ENCODE assay signal across 29 cellular contexts in genomic region chr2:145798419-145798818, GRCh38.
"Had no signal": no experiment of that assay in that cellular context is flagged by ENCODE, and none has a peak within 500 bp of the region (broad histone marks: within the 10 kb centered on the region; RNA-seq: fewer than 3 reads in every experiment).

No MANE protein-coding gene starts in this region.

- H3K36me3 Mint-ChIP-seq: activated naive CD8-positive, alpha-beta T cell had no signal

- H3K27me3 Mint-ChIP-seq: activated B cell treated with CpG ODN at 0.5 μM for 24 hours; activated CD8-positive, alpha-beta T cell treated with anti-CD3 and anti-CD28 coated beads for 36 hours; activated naive CD8-positive, alpha-beta T cell; activated T-helper 17 cell treated with anti-CD3 and anti-CD28 coated beads, Interleukin-2, amount 50 U/mL, for 72 hours; T-helper 17 cell had no signal

- H3K27ac ChIP-seq: brain microvascular endothelial cell, colonic mucosa, esophagus squamous epithelium, gastroesophageal sphincter, WERI-Rb-1 had no signal

- DNase-seq: activated B cell treated with CpG ODN at 0.5 μM for 24 hours; activated CD4-positive, alpha-beta T cell treated with anti-CD3 and anti-CD28 coated beads for 48 hours; activated CD4-positive, alpha-beta T cell treated with anti-CD3 and anti-CD28 coated beads, Interleukin-2, amount 50 U/mL, for 1 hour; activated CD4-positive, alpha-beta T cell treated with anti-CD3 and anti-CD28 coated beads, Interleukin-2, amount 50 U/mL, for 48 hours; activated CD8-positive, alpha-beta memory T cell treated with anti-CD3 and anti-CD28 coated beads for 24 hours; activated CD8-positive, alpha-beta T cell treated with anti-CD3 and anti-CD28 coated beads for 36 hours; activated effector memory CD4-positive, alpha-beta T cell treated with Interleukin-2 at 50 U/mL for 16 hours; activated gamma-delta T cell treated with Interleukin-2 at 50 U/mL for 16 hours; activated naive CD4-positive, alpha-beta T cell treated with anti-CD3 and anti-CD28 coated beads, Interleukin-2, amount 50 U/mL, for 16 hours; activated naive CD4-positive, alpha-beta T cell treated with Interleukin-2 at 50 U/mL for 16 hours; activated T-cell treated with anti-CD3 and anti-CD28 coated beads, Interleukin-2, amount 50 U/mL, for 4 hours; amniotic stem cell; anterior cingulate cortex; brain microvascular endothelial cell; central memory CD4-positive, alpha-beta T cell; cerebellar nuclear complex; colonic mucosa; effector CD8-positive, alpha-beta T cell; esophagus squamous epithelium; foreskin melanocyte; T-helper 1 cell; T-helper 17 cell; T1000; WERI-Rb-1 had no signal

- H3K4me1 Mint-ChIP-seq: activated B cell treated with CpG ODN at 0.5 μM for 24 hours; activated T-helper 17 cell treated with anti-CD3 and anti-CD28 coated beads, Interleukin-2, amount 50 U/mL, for 72 hours; T-helper 17 cell had no signal

- H3K36me3 ChIP-seq: brain microvascular endothelial cell, colonic mucosa, esophagus squamous epithelium, gastroesophageal sphincter, WERI-Rb-1 had no signal

- H3K4me1 ChIP-seq: colonic mucosa, esophagus squamous epithelium had no signal

- H3K9me3 Mint-ChIP-seq: activated B cell treated with CpG ODN at 0.5 μM for 24 hours; activated CD8-positive, alpha-beta T cell treated with anti-CD3 and anti-CD28 coated beads for 36 hours; activated T-cell treated with anti-CD3 and anti-CD28 coated beads, Interleukin-2, amount 50 U/mL, for 4 hours; activated T-helper 17 cell treated with anti-CD3 and anti-CD28 coated beads, Interleukin-2, amount 50 U/mL, for 72 hours; T-helper 2 cell treated with Interferon-gamma antibody and Interleukin-4, amounts not matched to agents 5 μg/mL and 100 μg/mL, for 36 hours had no signal

- H3K27ac Mint-ChIP-seq: activated B cell treated with CpG ODN at 0.5 μM for 24 hours; activated CD8-positive, alpha-beta T cell treated with anti-CD3 and anti-CD28 coated beads for 36 hours; activated naive CD8-positive, alpha-beta T cell; activated T-helper 17 cell treated with anti-CD3 and anti-CD28 coated beads, Interleukin-2, amount 50 U/mL, for 72 hours; T-helper 17 cell; T-helper 2 cell treated with Interferon-gamma antibody and Interleukin-4, amounts not matched to agents 5 μg/mL and 100 μg/mL, for 36 hours had no signal

- ATAC-seq: activated CD4-positive, CD25-positive, alpha-beta regulatory T cell treated with anti-CD3 and anti-CD28 coated beads, Interleukin-2, amount 50 U/mL, for 24 hours; activated CD8-positive, alpha-beta T cell treated with anti-CD3 and anti-CD28 coated beads for 36 hours; activated T-cell treated with anti-CD3 and anti-CD28 coated beads, Interleukin-2, amount 50 U/mL, for 4 hours; activated T-helper 17 cell treated with anti-CD3 and anti-CD28 coated beads, Interleukin-2, amount 50 U/mL, for 72 hours; gastroesophageal sphincter; T-helper 17 cell had no signal

- H3K9me3 ChIP-seq: colonic mucosa, esophagus squamous epithelium, gastroesophageal sphincter had no signal

- H3K4me3 ChIP-seq: colonic mucosa, esophagus squamous epithelium, gastroesophageal sphincter had no signal

- H3K4me3 Mint-ChIP-seq: activated B cell treated with CpG ODN at 0.5 μM for 24 hours; activated CD8-positive, alpha-beta T cell treated with anti-CD3 and anti-CD28 coated beads for 36 hours; activated naive CD8-positive, alpha-beta T cell; activated T-cell treated with anti-CD3 and anti-CD28 coated beads, Interleukin-2, amount 50 U/mL, for 4 hours; activated T-helper 17 cell treated with anti-CD3 and anti-CD28 coated beads, Interleukin-2, amount 50 U/mL, for 72 hours; T-helper 17 cell; T-helper 2 cell treated with Interferon-gamma antibody and Interleukin-4, amounts not matched to agents 5 μg/mL and 100 μg/mL, for 36 hours had no signal

- H3K27me3 ChIP-seq: brain microvascular endothelial cell, colonic mucosa, esophagus squamous epithelium, gastroesophageal sphincter had no signal
